Comparison of ENCODE assay signal across 1 cellular context in the genomic region with DNA sequence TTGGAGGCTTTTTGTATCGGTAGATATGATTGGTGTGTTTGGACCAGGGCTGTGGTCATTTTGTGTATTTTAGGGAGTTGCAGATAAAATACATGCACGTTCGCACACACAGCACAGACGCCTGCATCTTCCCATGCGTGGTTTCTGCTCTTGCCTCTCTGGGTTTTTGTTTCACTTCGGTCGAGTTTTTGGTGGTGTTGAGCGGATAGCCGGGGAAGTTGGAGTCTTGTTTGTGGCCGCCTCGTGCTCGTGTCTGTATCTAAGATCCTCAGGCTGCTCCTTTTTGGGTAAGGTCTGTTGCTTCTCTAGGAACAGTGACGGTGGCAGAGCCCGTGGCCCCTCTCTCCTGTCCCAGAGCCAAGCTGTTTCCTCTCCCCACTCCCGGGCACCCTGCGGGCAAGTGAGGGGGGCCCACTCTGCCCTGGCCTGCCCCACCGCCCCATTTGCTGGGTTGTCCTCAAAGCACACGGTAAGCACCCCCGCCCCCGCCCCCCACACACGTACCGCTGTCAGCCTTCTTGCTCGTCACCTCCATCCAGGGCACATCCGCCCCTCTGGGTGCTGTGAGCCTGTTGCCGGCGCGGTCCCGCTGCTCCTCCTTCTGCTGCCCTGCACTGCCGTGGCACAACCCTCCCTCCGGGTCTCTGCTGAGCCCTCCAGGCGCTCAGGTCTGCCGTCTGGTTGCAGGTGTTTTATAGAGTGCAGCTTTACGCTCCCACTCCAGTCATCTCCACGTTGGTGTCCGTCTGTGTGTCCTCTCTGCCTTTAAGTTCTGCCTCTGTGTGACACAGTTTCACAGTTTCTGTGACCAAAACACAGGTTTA.
TF ChIP-seq lines count a peak whose summit lies in the region.

No MANE protein-coding gene starts in this region.

TF ChIP-seq in GM12878, 131 proteins besides CTCF, POLR2A, EP300 and RAD21 (continued from another document):
- TF ChIP-seq, protein P1, sequence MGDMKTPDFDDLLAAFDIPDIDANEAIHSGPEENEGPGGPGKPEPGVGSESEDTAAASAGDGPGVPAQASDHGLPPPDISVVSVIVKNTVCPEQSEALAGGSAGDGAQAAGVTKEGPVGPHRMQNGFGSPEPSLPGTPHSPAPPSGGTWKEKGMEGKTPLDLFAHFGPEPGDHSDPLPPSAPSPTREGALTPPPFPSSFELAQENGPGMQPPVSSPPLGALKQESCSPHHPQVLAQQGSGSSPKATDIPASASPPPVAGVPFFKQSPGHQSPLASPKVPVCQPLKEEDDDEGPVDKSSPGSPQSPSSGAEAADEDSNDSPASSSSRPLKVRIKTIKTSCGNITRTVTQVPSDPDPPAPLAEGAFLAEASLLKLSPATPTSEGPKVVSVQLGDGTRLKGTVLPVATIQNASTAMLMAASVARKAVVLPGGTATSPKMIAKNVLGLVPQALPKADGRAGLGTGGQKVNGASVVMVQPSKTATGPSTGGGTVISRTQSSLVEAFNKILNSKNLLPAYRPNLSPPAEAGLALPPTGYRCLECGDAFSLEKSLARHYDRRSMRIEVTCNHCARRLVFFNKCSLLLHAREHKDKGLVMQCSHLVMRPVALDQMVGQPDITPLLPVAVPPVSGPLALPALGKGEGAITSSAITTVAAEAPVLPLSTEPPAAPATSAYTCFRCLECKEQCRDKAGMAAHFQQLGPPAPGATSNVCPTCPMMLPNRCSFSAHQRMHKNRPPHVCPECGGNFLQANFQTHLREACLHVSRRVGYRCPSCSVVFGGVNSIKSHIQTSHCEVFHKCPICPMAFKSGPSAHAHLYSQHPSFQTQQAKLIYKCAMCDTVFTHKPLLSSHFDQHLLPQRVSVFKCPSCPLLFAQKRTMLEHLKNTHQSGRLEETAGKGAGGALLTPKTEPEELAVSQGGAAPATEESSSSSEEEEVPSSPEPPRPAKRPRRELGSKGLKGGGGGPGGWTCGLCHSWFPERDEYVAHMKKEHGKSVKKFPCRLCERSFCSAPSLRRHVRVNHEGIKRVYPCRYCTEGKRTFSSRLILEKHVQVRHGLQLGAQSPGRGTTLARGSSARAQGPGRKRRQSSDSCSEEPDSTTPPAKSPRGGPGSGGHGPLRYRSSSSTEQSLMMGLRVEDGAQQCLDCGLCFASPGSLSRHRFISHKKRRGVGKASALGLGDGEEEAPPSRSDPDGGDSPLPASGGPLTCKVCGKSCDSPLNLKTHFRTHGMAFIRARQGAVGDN (IDR thresholded peaks at IDR 0.05), result peak; percentile 47; the same call in 1 of the 2 replicates
- TF ChIP-seq FOS (IDR thresholded peaks at IDR 0.05; ENCODE audit: borderline replicate concordance, extremely low read depth, insufficient read length), result no peak
- TF ChIP-seq TCF12 (IDR thresholded peaks at IDR 0.05; ENCODE audit: low read depth, low read length), result no peak
- no peak for TF ChIP-seq NR2C1 (IDR thresholded peaks at IDR 0.05)
- no peak for TF ChIP-seq CBX5 (IDR thresholded peaks at IDR 0.05; ENCODE audit: low read depth)
- TF ChIP-seq RAD51 (IDR thresholded peaks at IDR 0.05), result no peak
- peak; percentile 70; the same call in 1 of the 3 replicates for TF ChIP-seq POU2F2 (IDR thresholded peaks at IDR 0.05; ENCODE audit: borderline replicate concordance, low read depth, low read length)
- 0 out of 2 replicates have a peak, but pooled peaks have one; percentile 27 for TF ChIP-seq SMARCA5 (IDR thresholded peaks at IDR 0.05)
- TF ChIP-seq SP1 (IDR thresholded peaks at IDR 0.05; ENCODE audit: low read depth, low read length), result peak; percentile 16
- no peak for TF ChIP-seq PAX8 (IDR thresholded peaks at IDR 0.05)
- TF ChIP-seq, protein P2, sequence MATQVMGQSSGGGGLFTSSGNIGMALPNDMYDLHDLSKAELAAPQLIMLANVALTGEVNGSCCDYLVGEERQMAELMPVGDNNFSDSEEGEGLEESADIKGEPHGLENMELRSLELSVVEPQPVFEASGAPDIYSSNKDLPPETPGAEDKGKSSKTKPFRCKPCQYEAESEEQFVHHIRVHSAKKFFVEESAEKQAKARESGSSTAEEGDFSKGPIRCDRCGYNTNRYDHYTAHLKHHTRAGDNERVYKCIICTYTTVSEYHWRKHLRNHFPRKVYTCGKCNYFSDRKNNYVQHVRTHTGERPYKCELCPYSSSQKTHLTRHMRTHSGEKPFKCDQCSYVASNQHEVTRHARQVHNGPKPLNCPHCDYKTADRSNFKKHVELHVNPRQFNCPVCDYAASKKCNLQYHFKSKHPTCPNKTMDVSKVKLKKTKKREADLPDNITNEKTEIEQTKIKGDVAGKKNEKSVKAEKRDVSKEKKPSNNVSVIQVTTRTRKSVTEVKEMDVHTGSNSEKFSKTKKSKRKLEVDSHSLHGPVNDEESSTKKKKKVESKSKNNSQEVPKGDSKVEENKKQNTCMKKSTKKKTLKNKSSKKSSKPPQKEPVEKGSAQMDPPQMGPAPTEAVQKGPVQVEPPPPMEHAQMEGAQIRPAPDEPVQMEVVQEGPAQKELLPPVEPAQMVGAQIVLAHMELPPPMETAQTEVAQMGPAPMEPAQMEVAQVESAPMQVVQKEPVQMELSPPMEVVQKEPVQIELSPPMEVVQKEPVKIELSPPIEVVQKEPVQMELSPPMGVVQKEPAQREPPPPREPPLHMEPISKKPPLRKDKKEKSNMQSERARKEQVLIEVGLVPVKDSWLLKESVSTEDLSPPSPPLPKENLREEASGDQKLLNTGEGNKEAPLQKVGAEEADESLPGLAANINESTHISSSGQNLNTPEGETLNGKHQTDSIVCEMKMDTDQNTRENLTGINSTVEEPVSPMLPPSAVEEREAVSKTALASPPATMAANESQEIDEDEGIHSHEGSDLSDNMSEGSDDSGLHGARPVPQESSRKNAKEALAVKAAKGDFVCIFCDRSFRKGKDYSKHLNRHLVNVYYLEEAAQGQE (IDR thresholded peaks at IDR 0.05; ENCODE audit: low read depth, low read length), result no peak
- peak; percentile 83; the same call in 1 of the 2 replicates for TF ChIP-seq ASH2L (IDR thresholded peaks at IDR 0.05; ENCODE audit: borderline replicate concordance, low read depth)
- TF ChIP-seq SREBF2 (IDR thresholded peaks at IDR 0.05; ENCODE audit: low read length), result no peak
- TF ChIP-seq HDGF (IDR thresholded peaks at IDR 0.05), result peak; percentile 81; the same call in 1 of the 2 replicates
- TF ChIP-seq YBX1 (IDR thresholded peaks at IDR 0.05), result no peak
- TF ChIP-seq SREBF1 (IDR thresholded peaks at IDR 0.05; ENCODE audit: low read length), result no peak
- TF ChIP-seq YY1 (IDR thresholded peaks at IDR 0.05; ENCODE audit: low read depth, low read length), result no peak
- TF ChIP-seq BMI1 (IDR thresholded peaks at IDR 0.05; ENCODE audit: borderline replicate concordance), result no peak
- TF ChIP-seq, protein P3, sequence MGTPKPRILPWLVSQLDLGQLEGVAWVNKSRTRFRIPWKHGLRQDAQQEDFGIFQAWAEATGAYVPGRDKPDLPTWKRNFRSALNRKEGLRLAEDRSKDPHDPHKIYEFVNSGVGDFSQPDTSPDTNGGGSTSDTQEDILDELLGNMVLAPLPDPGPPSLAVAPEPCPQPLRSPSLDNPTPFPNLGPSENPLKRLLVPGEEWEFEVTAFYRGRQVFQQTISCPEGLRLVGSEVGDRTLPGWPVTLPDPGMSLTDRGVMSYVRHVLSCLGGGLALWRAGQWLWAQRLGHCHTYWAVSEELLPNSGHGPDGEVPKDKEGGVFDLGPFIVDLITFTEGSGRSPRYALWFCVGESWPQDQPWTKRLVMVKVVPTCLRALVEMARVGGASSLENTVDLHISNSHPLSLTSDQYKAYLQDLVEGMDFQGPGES (IDR thresholded peaks at IDR 0.05), result no peak
- TF ChIP-seq RFX5 (IDR thresholded peaks at IDR 0.05; ENCODE audit: low read depth, low read length), result no peak
- no peak for TF ChIP-seq ZNF274 (IDR thresholded peaks at IDR 0.05; ENCODE audit: insufficient read depth, insufficient read length)
- TF ChIP-seq, protein P4, sequence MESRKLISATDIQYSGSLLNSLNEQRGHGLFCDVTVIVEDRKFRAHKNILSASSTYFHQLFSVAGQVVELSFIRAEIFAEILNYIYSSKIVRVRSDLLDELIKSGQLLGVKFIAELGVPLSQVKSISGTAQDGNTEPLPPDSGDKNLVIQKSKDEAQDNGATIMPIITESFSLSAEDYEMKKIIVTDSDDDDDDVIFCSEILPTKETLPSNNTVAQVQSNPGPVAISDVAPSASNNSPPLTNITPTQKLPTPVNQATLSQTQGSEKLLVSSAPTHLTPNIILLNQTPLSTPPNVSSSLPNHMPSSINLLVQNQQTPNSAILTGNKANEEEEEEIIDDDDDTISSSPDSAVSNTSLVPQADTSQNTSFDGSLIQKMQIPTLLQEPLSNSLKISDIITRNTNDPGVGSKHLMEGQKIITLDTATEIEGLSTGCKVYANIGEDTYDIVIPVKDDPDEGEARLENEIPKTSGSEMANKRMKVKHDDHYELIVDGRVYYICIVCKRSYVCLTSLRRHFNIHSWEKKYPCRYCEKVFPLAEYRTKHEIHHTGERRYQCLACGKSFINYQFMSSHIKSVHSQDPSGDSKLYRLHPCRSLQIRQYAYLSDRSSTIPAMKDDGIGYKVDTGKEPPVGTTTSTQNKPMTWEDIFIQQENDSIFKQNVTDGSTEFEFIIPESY (IDR thresholded peaks at IDR 0.05), result no peak
- TF ChIP-seq, protein P5, sequence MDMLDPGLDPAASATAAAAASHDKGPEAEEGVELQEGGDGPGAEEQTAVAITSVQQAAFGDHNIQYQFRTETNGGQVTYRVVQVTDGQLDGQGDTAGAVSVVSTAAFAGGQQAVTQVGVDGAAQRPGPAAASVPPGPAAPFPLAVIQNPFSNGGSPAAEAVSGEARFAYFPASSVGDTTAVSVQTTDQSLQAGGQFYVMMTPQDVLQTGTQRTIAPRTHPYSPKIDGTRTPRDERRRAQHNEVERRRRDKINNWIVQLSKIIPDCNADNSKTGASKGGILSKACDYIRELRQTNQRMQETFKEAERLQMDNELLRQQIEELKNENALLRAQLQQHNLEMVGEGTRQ (IDR thresholded peaks at IDR 0.05; ENCODE audit: borderline replicate concordance, low read depth, low read length), result no peak
- no peak for TF ChIP-seq CBFB (IDR thresholded peaks at IDR 0.05; ENCODE audit: low read depth)
- peak; percentile 39; the same call in 1 of the 2 replicates for TF ChIP-seq IKZF1 (conservative IDR thresholded peaks at IDR 0.05)
- peak; percentile 20; the same call in 1 of the 2 replicates for TF ChIP-seq TAF1 (IDR thresholded peaks at IDR 0.05; ENCODE audit: borderline replicate concordance, low read depth, low read length)
- peak in 1 of 2 experiments; percentile 56; a peak in 2 of 4 replicates for TF ChIP-seq SRF (IDR thresholded peaks at IDR 0.05; ENCODE audit: low read depth in 2 of 2, low read length in 2 of 2)
- TF ChIP-seq SUZ12 (IDR thresholded peaks at IDR 0.05; ENCODE audit: unreplicated experiment), result no peak
